16 cellular contexts compared by ENCODE assay signal in genomic region chr14:40870252-40870651, GRCh38.
DNase-seq lines count a peak whose midpoint lies in the region; ATAC-seq, FAIRE-seq and TF ChIP-seq lines count a peak whose summit lies in the region.
"Had no signal": no experiment of that assay in that cellular context is flagged by ENCODE, and none has a peak within 500 bp of the region (broad histone marks: within the 10 kb centered on the region; RNA-seq: fewer than 3 reads in every experiment).

No MANE protein-coding gene starts in this region.

- H3K4me3 ChIP-seq in epithelial cell of proximal tubule (ENCODE audit: low read depth, low read length) (no peak overlapping the region), mucosa of descending colon (no peak overlapping the region), ovary (no peak overlapping the region)
- H3K4me3 ChIP-seq: gastroesophageal sphincter, SJCRH30, smooth muscle cell had no signal

- WGBS in ovary, 3 donors, result 39 to 58% (median 45%) methylated on average over 1 of the region's 1 CpG

- peaks cover 2% of the 10 kb centered on the region for H3K27me3 ChIP-seq in ovary
- H3K27me3 ChIP-seq: gastroesophageal sphincter, SJCRH30 had no signal

- H3K27ac ChIP-seq in ovary, result no peak overlapping the region
- H3K27ac ChIP-seq: gastroesophageal sphincter, KMS-11, SJCRH30 had no signal

- in situ Hi-C loops in ACHN (cut with HindIII; ENCODE audit: low pct_ligation_motif_present, low pct_unique_long_range_greater_than_20kb, low sequenced_read_pairs), result no loop called here

- TF ChIP-seq EP300 in ovary (IDR thresholded peaks at IDR 0.05), result no peak

- no peak for FAIRE-seq in D721Med (lab: Jason Lieb, UNC)

- no peak for ATAC-seq in HG02588 (IDR thresholded peaks at IDR 0.05; ENCODE audit: unreplicated experiment)
- no peak for ATAC-seq in mucosa of descending colon
- ATAC-seq: gastroesophageal sphincter, left ventricle myocardium superior had no signal

- H3K36me3 ChIP-seq in mucosa of descending colon (ENCODE audit: low read depth) (no peaks in the 10 kb centered on the region), ovary (no peaks in the 10 kb centered on the region)
- H3K36me3 ChIP-seq: gastroesophageal sphincter, SJCRH30 had no signal

- H3K4me1 ChIP-seq in mucosa of descending colon (ENCODE audit: low read depth) (no peaks in the 10 kb centered on the region), ovary (ENCODE audit: insufficient read depth) (no peaks in the 10 kb centered on the region)
- H3K4me1 ChIP-seq: gastroesophageal sphincter, SJCRH30 had no signal

- TF ChIP-seq POLR2A in ovary (IDR thresholded peaks at IDR 0.05), result no peak

- TF ChIP-seq CTCF in D721Med (IDR thresholded peaks at IDR 0.05; ENCODE audit: insufficient read depth, missing control alignments) (peak; percentile 22), epithelial cell of proximal tubule (conservative IDR thresholded peaks at IDR 0.05; ENCODE audit: low read depth, low read length) (peak; percentile 25), mucosa of descending colon (IDR thresholded peaks at IDR 0.05) (no peak), ovary (IDR thresholded peaks at IDR 0.05) (no peak)

- H3K9me3 ChIP-seq in mucosa of descending colon (peaks cover 39% of the 10 kb centered on the region), ovary (no peaks in the 10 kb centered on the region)
- H3K9me3 ChIP-seq: SJCRH30 had no signal

- intact Hi-C loops in mucosa of descending colon (cut with DNase I, micrococcal nuclease) (no loop called here), ovary (cut with DNase I) (no loop called here)

- DNase-seq in ACHN (peak; percentile 10), D721Med (ENCODE audit: insufficient read length, low spot score) (no peak), NCI-H226 (peak; percentile 28), epithelial cell of proximal tubule (ENCODE audit: low read depth) (no peak), mucosa of descending colon (no peak), ovary (no peak)
- DNase-seq: activated naive CD4-positive, alpha-beta T cell treated with anti-CD3 and anti-CD28 coated beads, Interleukin-2, amount 50 U/mL, for 16 hours; activated T-cell treated with anti-CD3 and anti-CD28 coated beads, Interleukin-2, amount 50 U/mL, for 1 hour; cortex of kidney; left ventricle myocardium superior; NCI-H1417 treated with DMSO at 0.1 percent for 48 hours; SJCRH30 had no signal

Comparison
In these comparisons a context has a peak if more than half of its experiments do, and no peak if none do; other contexts are left out.
1. DNase-seq: peak in ACHN (single experiment) and NCI-H226 (single experiment); none in D721Med (single experiment), epithelial cell of proximal tubule (single experiment), mucosa of descending colon (0 of 3) and ovary (0 of 5).
2. CTCF ChIP-seq: peak in D721Med (single experiment) and epithelial cell of proximal tubule (single experiment); none in mucosa of descending colon (single experiment) and ovary (0 of 3).